Comparison of ENCODE assay signal across 10 cellular contexts in the genomic region with DNA sequence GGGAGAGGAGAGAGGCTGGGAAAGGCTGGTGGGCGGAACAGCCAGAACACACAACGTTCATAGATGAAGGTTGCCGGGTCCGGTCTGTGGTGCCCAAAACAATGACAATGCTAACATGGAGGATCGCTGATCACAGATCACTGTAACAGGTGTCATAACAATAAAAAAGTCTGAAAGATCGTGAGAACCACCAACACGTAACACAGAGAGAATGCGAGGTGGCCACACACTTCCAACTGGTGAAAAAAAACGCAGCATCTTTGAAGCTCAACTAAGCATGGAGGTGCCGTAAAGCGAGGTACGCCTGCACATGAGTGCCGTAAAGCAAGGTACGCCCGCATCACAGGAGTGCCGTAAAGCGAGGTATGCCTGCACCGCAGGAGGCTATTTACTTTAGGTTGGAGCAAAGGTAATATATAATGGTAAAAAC. TPM values are rescaled to one million over a fixed set of nuclear protein-coding genes. Genes with fewer than 3 reads are reported as not detected.
DNase-seq lines count a peak whose midpoint lies in the region; ATAC-seq, FAIRE-seq and TF ChIP-seq lines count a peak whose summit lies in the region.
"Had no signal": no experiment of that assay in that cellular context is flagged by ENCODE, and none has a peak within 500 bp of the region (broad histone marks: within the 10 kb centered on the region; RNA-seq: fewer than 3 reads in every experiment).

No MANE protein-coding gene starts in this region.

- POLR2A ChIA-PET in A549 (lab: Yijun Ruan, JAX) (interaction anchor here (0.6 to 1.5 kb wide), 6 partner anchors 10 to 347 kb away, joined by 3 to 9 read pairs (median 3); no protein-coding TSS in a partner anchor), HEK293 (lab: Yijun Ruan, JAX) (interaction anchor here (0.7 kb wide), 1 partner anchor 9 kb away, joined by 3 read pairs; no protein-coding TSS in a partner anchor), RWPE1 (lab: Yijun Ruan, JAX; ENCODE audit: low non-redundant PET) (interaction anchor here (0.6 to 1.0 kb wide), 4 partner anchors 81 to 812 kb away, joined by 3 to 5 read pairs (median 4); no protein-coding TSS in a partner anchor)

- DNase-seq in A549 (ENCODE audit: low read depth in 1 of 2, low spot score in 1 of 2) (peak; percentile 79 to 94), RWPE1 (ENCODE audit: low spot score) (peak; percentile 83), iPS DF 19.7 (ENCODE audit: low read depth, low spot score) (peak; percentile 30), GM19240 (ENCODE audit: insufficient read length, low spot score) (no peak), type B pancreatic cell (ENCODE audit: extremely low spot score, unreplicated experiment) (no peak), NK-92 (lab: John Stamatoyannopoulos, UW; ENCODE audit: unreplicated experiment) (no peak)
- DNase-seq: activated B cell treated with CpG ODN at 0.5 μM for 24 hours, OCI-M1 had no signal

- H3K36me3 Mint-ChIP-seq in type B pancreatic cell, result peaks cover 6% of the 10 kb centered on the region

- WGBS in A549 (ENCODE audit: missing lambda C conversion rate), result 49% methylated on average over 18 of the region's 18 CpGs

- H3K27me3 Mint-ChIP-seq in type B pancreatic cell, result no peaks in the 10 kb centered on the region
- H3K27me3 Mint-ChIP-seq: activated B cell treated with CpG ODN at 0.5 μM for 24 hours had no signal

- TF ChIP-seq CTCF in A549 (IDR thresholded peaks at IDR 0.05) (no peak), HEK293 (tag by site-specific recombination; IDR thresholded peaks at IDR 0.05) (no peak), RWPE1 (conservative IDR thresholded peaks at IDR 0.05; ENCODE audit: low read depth) (no peak), type B pancreatic cell (conservative IDR thresholded peaks at IDR 0.05) (no peak)

- H3K27ac Mint-ChIP-seq in type B pancreatic cell, result no peak overlapping the region
- H3K27ac Mint-ChIP-seq: activated B cell treated with CpG ODN at 0.5 μM for 24 hours had no signal

- H3K4me2 ChIP-seq in A549, result peak overlapping the region; percentile 75

- H3K4me1 Mint-ChIP-seq in type B pancreatic cell (ENCODE audit: unreplicated experiment), result peaks cover 10% of the 10 kb centered on the region

- no peak for TF ChIP-seq EP300 in A549 (IDR thresholded peaks at IDR 0.05)

- no peak for TF ChIP-seq RAD21 in A549 (conservative IDR thresholded peaks at IDR 0.05 in 1 of 2, IDR thresholded peaks at IDR 0.05 in 1 of 2)

- peak overlapping the region; percentile 67 to 83 for H3K27ac ChIP-seq in A549
- H3K27ac ChIP-seq in HEK293 (ENCODE audit: extremely low read depth, low read depth, low read length), result no peak overlapping the region
- peak overlapping the region; percentile 51 for H3K27ac ChIP-seq in RWPE1

- CTCF ChIA-PET in A549 (lab: Yijun Ruan, JAX) (interaction anchor here (0.7 to 17.8 kb wide), 11 partner anchors 10 to 355 kb away, joined by 3 to 335 read pairs (median 6); partner anchors contain the start of genes GLOD4 and MRM3), HEK293 (lab: Yijun Ruan, JAX) (interaction anchor here (0.8 to 3.0 kb wide), 6 partner anchors 13 to 81 kb away, joined by 4 to 18 read pairs (median 6); no protein-coding TSS in a partner anchor), RWPE1 (lab: Yijun Ruan, JAX) (interaction anchor here (0.6 to 0.8 kb wide), 3 partner anchors 15 to 46 kb away, joined by 3 to 5 read pairs (median 3); no protein-coding TSS in a partner anchor)

- H3K9me3 ChIP-seq in A549, result no peaks in the 10 kb centered on the region
- H3K9me3 ChIP-seq in HEK293 (ENCODE audit: control insufficient read depth, insufficient read depth, low read depth, low read length), result no peaks in the 10 kb centered on the region

- H3K4me3 ChIP-seq in A549 (peak overlapping the region; percentile 42), HEK293 (ENCODE audit: low read depth, low read length) (no peak overlapping the region)

- ATAC-seq in A549 (peak; percentile 63 to 69; a peak in 5 of 6 replicates), HG02970 (IDR thresholded peaks at IDR 0.05; ENCODE audit: low FRiP score, unreplicated experiment) (no peak)

- TF ChIP-seq POLR2A in A549 (IDR thresholded peaks at IDR 0.05; ENCODE audit: low read length), result peak; percentile 58

- no peaks in the 10 kb centered on the region for H3K4me1 ChIP-seq in A549
- peaks cover 7% of the 10 kb centered on the region for H3K4me1 ChIP-seq in HEK293 (ENCODE audit: control insufficient read depth, insufficient read depth, low read length)

- H3K4me3 Mint-ChIP-seq in type B pancreatic cell, result no peak overlapping the region
- H3K4me3 Mint-ChIP-seq: activated B cell treated with CpG ODN at 0.5 μM for 24 hours had no signal

- no peaks in the 10 kb centered on the region for H3K9me3 Mint-ChIP-seq in type B pancreatic cell
- H3K9me3 Mint-ChIP-seq: activated B cell treated with CpG ODN at 0.5 μM for 24 hours had no signal

- no peak for FAIRE-seq in A549 (lab: Jason Lieb, UNC)

- no peaks in the 10 kb centered on the region for H3K36me3 ChIP-seq in HEK293 (ENCODE audit: control insufficient read depth in 2 of 2, insufficient read depth in 1 of 2, low read length in 2 of 2)

TF ChIP-seq in A549, 52 proteins besides CTCF, POLR2A, EP300 and RAD21 (continues in another document):
- no peak for TF ChIP-seq REST (IDR thresholded peaks at IDR 0.05)
- TF ChIP-seq, protein P1, sequence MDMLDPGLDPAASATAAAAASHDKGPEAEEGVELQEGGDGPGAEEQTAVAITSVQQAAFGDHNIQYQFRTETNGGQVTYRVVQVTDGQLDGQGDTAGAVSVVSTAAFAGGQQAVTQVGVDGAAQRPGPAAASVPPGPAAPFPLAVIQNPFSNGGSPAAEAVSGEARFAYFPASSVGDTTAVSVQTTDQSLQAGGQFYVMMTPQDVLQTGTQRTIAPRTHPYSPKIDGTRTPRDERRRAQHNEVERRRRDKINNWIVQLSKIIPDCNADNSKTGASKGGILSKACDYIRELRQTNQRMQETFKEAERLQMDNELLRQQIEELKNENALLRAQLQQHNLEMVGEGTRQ (IDR thresholded peaks at IDR 0.05), result no peak

TF ChIP-seq in HEK293, 187 proteins besides CTCF, POLR2A, EP300 and RAD21 (continues in another document):
- no peak for TF ChIP-seq HOXA7 (CRISPR knock-in tag; IDR thresholded peaks at IDR 0.05; ENCODE audit: borderline replicate concordance)
- no peak for TF ChIP-seq INSM2 (tag by site-specific recombination; IDR thresholded peaks at IDR 0.05)
- TF ChIP-seq HOXC10 (CRISPR knock-in tag; IDR thresholded peaks at IDR 0.05), result no peak
- TF ChIP-seq ZNF341 (tag by site-specific recombination; IDR thresholded peaks at IDR 0.05; ENCODE audit: low read depth), result peak; percentile 77
- peak; percentile 64 for TF ChIP-seq ZNF518A (tag by site-specific recombination; conservative IDR thresholded peaks at IDR 0.05; ENCODE audit: low read depth)
- peak; percentile 56 for TF ChIP-seq SCRT2 (tag by site-specific recombination; IDR thresholded peaks at IDR 0.05)
- peak; percentile 40; the same call in 1 of the 2 replicates for TF ChIP-seq ZIC2 (tag by site-specific recombination; IDR thresholded peaks at IDR 0.05)

RNA-seq across cellular contexts. Expression of gene ABR, which starts 42.3 kb away (rescaled TPM):
- polyA plus RNA-seq in A549 (2011; rRNA removed) (62.5 and 70.9 TPM in 2 replicates), A549 (2017; fragmentation: RNase III; extraction: RNeasy Plus Mini Kit Qiagen cat#74134 plus additional on column Dnase treatment) (68.8 to 78.0 TPM (median 73.8 TPM) in 3 replicates)
- polyA plus RNA-seq in A549 (2012; cell fraction: cytosol; rRNA removed), result 128 and 131 TPM in 2 replicates
- 168 and 237 TPM in 2 replicates for polyA plus RNA-seq in A549 (2012; cell fraction: nucleus; rRNA removed)
- polyA minus RNA-seq in A549 (2011; rRNA and poly(A)+ RNA removed), result 103 and 133 TPM in 2 replicates
- 50.7 and 63.6 TPM in 2 replicates for total RNA-seq in type B pancreatic cell (ENCODE audit: low replicate concordance)

Comparison
In these comparisons a context has a peak if more than half of its experiments do, and no peak if none do; other contexts are left out.
1. DNase-seq: peak in A549 (2 of 2), RWPE1 (single experiment) and iPS DF 19.7 (single experiment); none in GM19240 (single experiment), type B pancreatic cell (single experiment) and NK-92 (single experiment).